In the genomic region with DNA sequence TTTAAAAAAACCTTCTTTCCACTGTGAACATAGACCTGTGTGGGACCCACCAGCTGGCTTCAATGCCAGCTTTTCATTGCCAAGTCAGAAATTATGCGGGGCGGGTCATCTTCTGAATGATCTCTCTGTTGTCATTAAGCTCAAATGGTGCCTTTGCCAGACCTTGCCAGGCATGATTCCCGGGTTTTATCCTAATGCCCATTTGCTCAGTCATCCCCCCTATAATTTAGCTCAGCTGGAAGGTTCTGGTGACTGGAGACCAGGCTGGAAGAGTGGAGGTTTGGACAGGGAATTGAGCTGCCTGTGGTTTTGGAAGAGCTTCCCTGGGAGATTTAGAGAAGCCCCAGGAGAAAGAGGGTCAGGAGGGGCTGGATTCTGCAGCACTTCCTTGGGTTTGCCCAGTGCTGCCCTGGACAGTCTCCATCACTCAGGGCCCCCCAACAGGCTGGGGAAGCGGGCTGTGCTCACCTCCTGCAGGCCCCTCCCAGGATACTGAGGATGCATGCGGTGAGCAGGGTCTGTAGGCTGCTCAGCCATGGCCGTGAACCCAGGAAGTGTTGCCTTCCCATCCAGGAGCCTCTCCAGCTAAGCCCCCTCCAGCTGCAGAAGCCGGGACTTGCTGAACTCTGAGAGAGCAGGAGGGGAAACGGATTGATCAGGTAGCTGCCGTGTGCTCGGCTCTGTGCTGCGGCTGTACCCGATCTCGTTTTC, we compare ENCODE assay signal across 14 cellular contexts.
"Had no signal": no experiment of that assay in that cellular context is flagged by ENCODE, and none has a peak within 500 bp of the region (broad histone marks: within the 10 kb centered on the region; RNA-seq: fewer than 3 reads in every experiment).

No MANE protein-coding gene starts in this region.

- H3K4me1 ChIP-seq: lower lobe of right lung, prostate gland, upper lobe of right lung had no signal

- H3K27ac ChIP-seq: hepatocyte, lower lobe of right lung, prostate gland, thoracic aorta, upper lobe of right lung had no signal

- H3K36me3 ChIP-seq: lower lobe of right lung, prostate gland, thoracic aorta, upper lobe of right lung had no signal

- H3K4me3 ChIP-seq: dorsolateral prefrontal cortex, hepatocyte, lower lobe of right lung, prostate gland, thoracic aorta, upper lobe of right lung had no signal

- H3K9me3 ChIP-seq: lower lobe of right lung, prostate gland, thoracic aorta, upper lobe of right lung had no signal

- ATAC-seq: activated CD4-positive, CD25-positive, alpha-beta regulatory T cell treated with anti-CD3 and anti-CD28 coated beads, Interleukin-2, amount 50 U/mL, for 24 hours; activated T-cell treated with anti-CD3 and anti-CD28 coated beads, Interleukin-2, amount 50 U/mL, for 4 hours; left colon; lower lobe of right lung; right cardiac atrium; upper lobe of right lung had no signal

- DNase-seq: activated CD4-positive, alpha-beta T cell treated with anti-CD3 and anti-CD28 coated beads, Interleukin-2, amount 50 U/mL, for 1 hour; activated CD8-positive, alpha-beta memory T cell treated with anti-CD3 and anti-CD28 coated beads, Interleukin-2, amount 50 U/mL, for 4 hours; activated naive CD4-positive, alpha-beta T cell treated with anti-CD3 and anti-CD28 coated beads for 36 hours; activated T-cell treated with anti-CD3 and anti-CD28 coated beads, Interleukin-2, amount 50 U/mL, for 4 hours; caudate nucleus; dorsolateral prefrontal cortex; left colon; lower lobe of right lung; right cardiac atrium; upper lobe of right lung had no signal

- H3K27me3 ChIP-seq: dorsolateral prefrontal cortex, hepatocyte, upper lobe of right lung had no signal
